19 cellular contexts compared by ENCODE assay signal in the genomic region with DNA sequence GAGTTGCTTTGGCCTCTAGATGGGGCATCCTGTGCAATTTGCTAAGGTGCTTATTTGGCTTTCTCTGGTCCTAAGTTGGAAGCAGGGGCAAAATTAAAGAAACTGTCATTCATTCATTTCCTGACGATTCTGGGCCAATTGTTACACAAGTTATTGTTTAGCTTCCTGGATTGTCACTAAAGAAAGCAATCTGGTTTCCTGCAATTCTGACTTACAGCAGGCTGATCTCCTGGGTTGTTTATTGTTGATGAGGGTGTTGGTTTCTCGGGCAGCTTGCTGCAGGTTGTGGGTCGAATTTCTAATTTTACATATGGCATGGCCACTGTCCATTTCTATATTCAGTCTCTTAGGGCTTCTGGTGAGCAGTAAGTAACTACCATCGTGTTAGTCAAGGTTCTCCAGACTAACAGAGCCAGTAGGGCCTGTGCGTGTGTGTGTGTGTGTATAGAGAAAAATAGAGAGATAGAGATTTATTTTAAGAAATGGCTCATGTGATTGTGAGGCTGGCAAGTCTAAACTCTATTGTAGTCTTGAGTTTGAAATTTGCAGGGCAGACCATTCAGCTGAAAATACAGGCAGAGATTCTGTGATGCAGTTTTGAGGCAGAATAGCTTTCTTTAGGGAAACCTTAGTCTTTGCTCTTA.
"Had no signal": no experiment of that assay in that cellular context is flagged by ENCODE, and none has a peak within 500 bp of the region (broad histone marks: within the 10 kb centered on the region; RNA-seq: fewer than 3 reads in every experiment).

No MANE protein-coding gene starts in this region.

- H3K36me3 ChIP-seq: esophagus squamous epithelium had no signal

- H3K27me3 ChIP-seq: ascending aorta, esophagus squamous epithelium, left lung, spleen, tibial nerve had no signal

- DNase-seq: activated CD4-positive, alpha-beta T cell treated with anti-CD3 and anti-CD28 coated beads for 1 hour; activated CD4-positive, alpha-beta T cell treated with anti-CD3 and anti-CD28 coated beads, Interleukin-2, amount 50 U/mL, for 4 hours; activated gamma-delta T cell; activated T-cell treated with anti-CD3 and anti-CD28 coated beads, Interleukin-2, amount 50 U/mL, for 72 hours; effector CD4-positive, alpha-beta T cell; esophagus squamous epithelium; hypothalamus; islet precursor cell; left lung; spleen; stimulated activated naive CD4-positive, alpha-beta T cell treated with Interleukin-2 at 50 U/mL for 16 hours; substantia nigra had no signal

- H3K9me3 ChIP-seq: ascending aorta, esophagus squamous epithelium, left lung, spleen, tibial nerve had no signal

- H3K4me3 ChIP-seq: ascending aorta, coronary artery, esophagus squamous epithelium, left lung, spleen, tibial nerve had no signal

- H3K27ac ChIP-seq: ascending aorta, coronary artery, esophagus squamous epithelium, left lung, parathyroid adenoma, spleen, tibial nerve had no signal

- H3K9me3 Mint-ChIP-seq: activated naive CD4-positive, alpha-beta T cell treated with anti-CD3 and anti-CD28 coated beads, Interleukin-2, amount 50 U/mL, for 24 hours; activated T-cell treated with anti-CD3 and anti-CD28 coated beads, Interleukin-2, amount 50 U/mL, for 72 hours; memory B cell; natural killer cell treated with Interleukin-12 subunit alpha and Interleukin-12 subunit beta and Interleukin-15 and Interleukin-18, amount 100 ng/mL, for 72 hours had no signal

- H3K4me1 ChIP-seq: ascending aorta, esophagus squamous epithelium, left lung, parathyroid adenoma, spleen had no signal

- H3K4me3 Mint-ChIP-seq: activated naive CD4-positive, alpha-beta T cell treated with anti-CD3 and anti-CD28 coated beads, Interleukin-2, amount 50 U/mL, for 24 hours; activated T-cell treated with anti-CD3 and anti-CD28 coated beads, Interleukin-2, amount 50 U/mL, for 72 hours; memory B cell; natural killer cell treated with Interleukin-12 subunit alpha and Interleukin-12 subunit beta and Interleukin-15 and Interleukin-18, amount 100 ng/mL, for 72 hours had no signal

- ATAC-seq: activated T-cell treated with anti-CD3 and anti-CD28 coated beads, Interleukin-2, amount 50 U/mL, for 72 hours; left lung; natural killer cell treated with Interleukin-12 subunit alpha and Interleukin-12 subunit beta and Interleukin-15 and Interleukin-18, amount 100 ng/mL, for 72 hours had no signal

- H3K36me3 Mint-ChIP-seq: natural killer cell treated with Interleukin-12 subunit alpha and Interleukin-12 subunit beta and Interleukin-15 and Interleukin-18, amount 100 ng/mL, for 72 hours had no signal

- H3K4me1 Mint-ChIP-seq: activated naive CD4-positive, alpha-beta T cell treated with anti-CD3 and anti-CD28 coated beads, Interleukin-2, amount 50 U/mL, for 24 hours; memory B cell had no signal

- H3K27ac Mint-ChIP-seq: activated naive CD4-positive, alpha-beta T cell treated with anti-CD3 and anti-CD28 coated beads, Interleukin-2, amount 50 U/mL, for 24 hours; activated T-cell treated with anti-CD3 and anti-CD28 coated beads, Interleukin-2, amount 50 U/mL, for 72 hours; memory B cell; natural killer cell treated with Interleukin-12 subunit alpha and Interleukin-12 subunit beta and Interleukin-15 and Interleukin-18, amount 100 ng/mL, for 72 hours had no signal

- H3K27me3 Mint-ChIP-seq: activated naive CD4-positive, alpha-beta T cell treated with anti-CD3 and anti-CD28 coated beads, Interleukin-2, amount 50 U/mL, for 24 hours; memory B cell; natural killer cell treated with Interleukin-12 subunit alpha and Interleukin-12 subunit beta and Interleukin-15 and Interleukin-18, amount 100 ng/mL, for 72 hours had no signal
